18 cellular contexts compared by ENCODE assay signal in genomic region chr10:97243836-97244235, GRCh38. TPM values are rescaled to one million over a fixed set of nuclear protein-coding genes. Genes with fewer than 3 reads are reported as not detected.
DNase-seq lines count a peak whose midpoint lies in the region; ATAC-seq and TF ChIP-seq lines count a peak whose summit lies in the region.
"Had no signal": no experiment of that assay in that cellular context is flagged by ENCODE, and none has a peak within 500 bp of the region (broad histone marks: within the 10 kb centered on the region; RNA-seq: fewer than 3 reads in every experiment).

No MANE protein-coding gene starts in this region.

- H4K91ac ChIP-seq in trophoblast cell (ENCODE audit: low read depth, low read length), result no peak overlapping the region

- H4K8ac ChIP-seq in trophoblast cell (ENCODE audit: low read depth, low read length), result no peak overlapping the region

- no peak overlapping the region for H2AK5ac ChIP-seq in trophoblast cell (ENCODE audit: low read length)

- intact Hi-C loops in mammary epithelial cell (cut with micrococcal nuclease), result no loop called here
- intact Hi-C loops in breast epithelium (cut with DNase I; ENCODE audit: low total_unique reads), result no loop called here

- DNase-seq in mammary epithelial cell (peak; percentile 23), breast epithelium (ENCODE audit: low spot score in 2 of 2) (no peak), HPDE6-E6E7 (ENCODE audit: extremely low spot score) (peak; percentile 11), trophoblast cell (no peak), midbrain (lab: John Stamatoyannopoulos, UW) (no peak), SHP77 treated with DMSO at 0.1 percent for 48 hours (lab: John Stamatoyannopoulos, UW) (no peak)
- DNase-seq: 8988T; CD4-positive, alpha-beta memory T cell; DMS153; DMS79; GDM1; GOT3; H7; HFFc6 had no signal

- no peak for TF ChIP-seq POLR2A in breast epithelium (IDR thresholded peaks at IDR 0.05)

- no peak overlapping the region for H2BK120ac ChIP-seq in trophoblast cell (ENCODE audit: insufficient read depth, low read length, poor library complexity)

- H3K4me1 ChIP-seq in mammary epithelial cell (ENCODE audit: insufficient read depth, low read length) (peaks cover 3% of the 10 kb centered on the region), breast epithelium (no peaks in the 10 kb centered on the region), trophoblast cell (ENCODE audit: control insufficient read depth in 1 of 2, insufficient read depth in 2 of 2, low read length in 2 of 2) (no peaks in the 10 kb centered on the region)

- no peak overlapping the region for H4K12ac ChIP-seq in trophoblast cell (ENCODE audit: low read depth, low read length)

- H3K9ac ChIP-seq in mammary epithelial cell (ENCODE audit: insufficient read depth, low read length), result no peak overlapping the region
- H3K9ac ChIP-seq in trophoblast cell (ENCODE audit: low read length), result peak overlapping the region; percentile 70
- H3K9ac ChIP-seq: BLaER1 had no signal

- no peak overlapping the region for H3K4me3 ChIP-seq in mammary epithelial cell (replicated peaks in 1 of 3; ENCODE audit: insufficient read depth in 1 of 3, low read depth in 2 of 3, low read length in 3 of 3)
- no peak overlapping the region for H3K4me3 ChIP-seq in breast epithelium
- no peak overlapping the region for H3K4me3 ChIP-seq in trophoblast cell (ENCODE audit: low read depth, low read length)
- H3K4me3 ChIP-seq: BLaER1 had no signal

- H2AFZ ChIP-seq in mammary epithelial cell (ENCODE audit: low read depth, low read length) (no peak overlapping the region), trophoblast cell (ENCODE audit: insufficient read depth, low read length, poor library complexity) (no peak overlapping the region)

- no peak overlapping the region for H2BK5ac ChIP-seq in trophoblast cell (ENCODE audit: low read depth, low read length, poor library complexity)

- H3K27ac ChIP-seq in mammary epithelial cell (ENCODE audit: insufficient read depth, low read depth, low read length) (no peak overlapping the region), breast epithelium (no peak overlapping the region), trophoblast cell (ENCODE audit: low read depth, low read length) (no peak overlapping the region)
- H3K27ac ChIP-seq: BLaER1, HL-60 had no signal

- H3K4me2 ChIP-seq in mammary epithelial cell (ENCODE audit: insufficient read depth, low read depth, low read length) (no peak overlapping the region), trophoblast cell (ENCODE audit: low read length) (no peak overlapping the region)
- H3K4me2 ChIP-seq: BLaER1 had no signal

- no peak overlapping the region for H3K18ac ChIP-seq in trophoblast cell (ENCODE audit: low read length)

- CTCF ChIA-PET in mammary epithelial cell (lab: Charles Lee; ENCODE audit: low non-redundant PET), result interaction anchor here (0.6 kb wide), 1 partner anchor 171 kb away, joined by 4 read pairs; no protein-coding TSS in a partner anchor

- H3K4ac ChIP-seq in trophoblast cell (ENCODE audit: low read depth, low read length), result no peak overlapping the region

- dilution Hi-C loops in mammary epithelial cell (cut with HindIII; ENCODE audit: low sequenced_read_pairs), result no loop called here

- peak; percentile 88 for ATAC-seq in esophagus mucosa
- ATAC-seq: HCT116 had no signal

- H3K9me3 ChIP-seq in mammary epithelial cell (replicated peaks; ENCODE audit: insufficient read depth, low read length) (no peaks in the 10 kb centered on the region), breast epithelium (no peaks in the 10 kb centered on the region), trophoblast cell (ENCODE audit: insufficient read depth, low read depth, low read length) (no peaks in the 10 kb centered on the region)
- H3K9me3 ChIP-seq: BLaER1 had no signal

- H3K14ac ChIP-seq in trophoblast cell (ENCODE audit: low read length), result no peak overlapping the region

- 19% methylated on average over 5 of the region's 5 CpGs for WGBS in mammary epithelial cell (ENCODE audit: low coverage, missing lambda C conversion rate)
- WGBS in trophoblast cell (ENCODE audit: extremely low coverage, insufficient coverage, insufficient read length), result no CpG with 5 or more reads among the region's 5 CpGs

- no peaks in the 10 kb centered on the region for H4K20me1 ChIP-seq in mammary epithelial cell (ENCODE audit: insufficient read depth, low read length)
- H4K20me1 ChIP-seq: BLaER1 had no signal

- H3K36me3 ChIP-seq in mammary epithelial cell (ENCODE audit: insufficient read depth, low read length), result no peaks in the 10 kb centered on the region
- H3K36me3 ChIP-seq in breast epithelium, result no peaks in the 10 kb centered on the region
- peaks cover 2% of the 10 kb centered on the region in 2 experiments for H3K36me3 ChIP-seq in trophoblast cell (ENCODE audit: control insufficient read depth in 1 of 2, insufficient read depth in 2 of 2, low read length in 2 of 2)

- no peak for TF ChIP-seq CTCF in mammary epithelial cell (conservative IDR thresholded peaks at IDR 0.05 in 1 of 2, IDR thresholded peaks at IDR 0.05 in 1 of 2; ENCODE audit: extremely low read depth in 1 of 2, insufficient read depth in 1 of 2, low read depth in 1 of 2, low read length in 2 of 2)
- TF ChIP-seq CTCF in breast epithelium (IDR thresholded peaks at IDR 0.05), result no peak

- H3K79me2 ChIP-seq in mammary epithelial cell (ENCODE audit: insufficient read depth, low read length), result no peaks in the 10 kb centered on the region
- no peaks in the 10 kb centered on the region for H3K79me2 ChIP-seq in trophoblast cell (ENCODE audit: control insufficient read depth, insufficient read depth, low read length, poor library complexity)

- H3K27me3 ChIP-seq in mammary epithelial cell (ENCODE audit: insufficient read depth, low read length) (no peaks in the 10 kb centered on the region), breast epithelium (no peaks in the 10 kb centered on the region), trophoblast cell (ENCODE audit: insufficient read depth, low read length) (no peaks in the 10 kb centered on the region)
- H3K27me3 ChIP-seq: BLaER1 had no signal

- in situ Hi-C loops in mammary epithelial cell (cut with MboI; ENCODE audit: low sequenced_read_pairs in 2 of 2), result no loop called here

- H2BK12ac ChIP-seq in trophoblast cell (ENCODE audit: low read length), result no peak overlapping the region

- no TSS peak for BruUV-seq in mammary epithelial cell (replicated peaks; lab: Mats Ljungman, UMichigan)

- no peak overlapping the region for H3K23ac ChIP-seq in trophoblast cell (ENCODE audit: low read length)

- H3K79me1 ChIP-seq in trophoblast cell (ENCODE audit: low read length), result no peaks in the 10 kb centered on the region

RNA-seq across cellular contexts. Expression of gene ARHGAP19, which starts 48.6 kb away (rescaled TPM):
- total RNA-seq in mammary epithelial cell (10 to 100 TPM; 10.8 to 20.5 TPM), breast epithelium (10 to 100 TPM in 2 of 3 donors, 1 to 10 TPM in 1; 6.4 to 34.4 (median 14.4) TPM), esophagus mucosa (10.1 TPM)
- polyA plus RNA-seq in mammary epithelial cell, result 7.4 TPM
- polyA minus RNA-seq in mammary epithelial cell, result 11.0 TPM
- polyA plus RNA-seq in trophoblast cell (2013), result 12.1 and 12.8 TPM in 2 replicates

RNA-seq across cellular contexts. Expression of gene SLIT1, which starts 58.1 kb away (rescaled TPM):
- total RNA-seq in mammary epithelial cell (not detected), breast epithelium (under 1 TPM; under 0.01 to 0.44 (median 0.16) TPM), esophagus mucosa (0.16 TPM)
- polyA plus RNA-seq in mammary epithelial cell, result not detected
- polyA minus RNA-seq in mammary epithelial cell, result not detected
- polyA plus RNA-seq in trophoblast cell (2013), result 0.16 and 0.21 TPM in 2 replicates

Comparison
In these comparisons a context has a peak if more than half of its experiments do, and no peak if none do; other contexts are left out.
1. DNase-seq: peak in mammary epithelial cell (single experiment) and HPDE6-E6E7 (single experiment); none in breast epithelium (0 of 2), trophoblast cell (0 of 2), midbrain (single experiment) and SHP77 treated with DMSO at 0.1 percent for 48 hours (single experiment).